ENCODE assay signal across 8 cellular contexts in the genomic region with DNA sequence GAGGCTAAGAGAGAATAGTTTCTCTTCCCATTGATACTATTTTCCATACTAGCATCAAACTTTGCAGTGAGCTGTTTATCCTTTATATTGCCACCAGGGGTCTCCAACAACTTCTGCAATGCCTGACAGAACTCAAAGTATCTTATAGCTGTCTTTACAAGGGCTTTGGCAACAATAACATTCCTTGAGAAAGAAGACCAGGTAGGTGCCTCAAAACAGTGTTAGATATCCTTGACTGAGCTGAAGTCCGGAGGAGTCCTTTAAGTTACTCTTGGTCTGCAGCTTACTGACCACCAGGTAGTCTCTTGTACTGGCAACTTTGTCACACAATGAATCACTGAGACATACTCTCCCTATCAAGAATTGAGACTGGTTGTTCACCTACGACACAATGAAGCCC. TPM values are rescaled to one million over a fixed set of nuclear protein-coding genes. Genes with fewer than 3 reads are reported as not detected.
DNase-seq lines count a peak whose midpoint lies in the region; ATAC-seq and TF ChIP-seq lines count a peak whose summit lies in the region.

No MANE protein-coding gene starts in this region.

- TF ChIP-seq POLR2A in tibial nerve (IDR thresholded peaks at IDR 0.05) = no peak

- H3K4me1 ChIP-seq in tibial nerve = no peaks in the 10 kb centered on the region

- peak; percentile 74 for ATAC-seq in GM18508 (IDR thresholded peaks at IDR 0.05; ENCODE audit: insufficient read depth, unreplicated experiment)
- peak; percentile 94 for ATAC-seq in HG02885 (IDR thresholded peaks at IDR 0.05; ENCODE audit: poor library complexity, unreplicated experiment)

- no peaks in the 10 kb centered on the region for H3K27me3 ChIP-seq in tibial nerve

- peak; percentile 63 for DNase-seq in COLO829 (ENCODE audit: low spot score)
- peak; percentile 24 for DNase-seq in NCI-H345 (lab: John Stamatoyannopoulos, UW)
- peak; percentile 63 for DNase-seq in amniotic epithelial cell (ENCODE audit: low read depth)
- peak; percentile 37 for DNase-seq in iPS-NIHi11 (ENCODE audit: low spot score)
- DNase-seq in tibial nerve (ENCODE audit: low spot score in 2 of 2) = peak in 1 of 2 donors; percentile 25
- no peak for DNase-seq in ureter (ENCODE audit: low spot score)

- 69 to 70% methylated on average over 2 of the region's 2 CpGs for WGBS in tibial nerve, 2 donors

- no peaks in the 10 kb centered on the region for H3K36me3 ChIP-seq in tibial nerve

- peak; percentile 54 to 79 (median 60) for TF ChIP-seq CTCF in tibial nerve (IDR thresholded peaks at IDR 0.05)

- TF ChIP-seq EP300 in tibial nerve (IDR thresholded peaks at IDR 0.05) = no peak

- H3K9me3 ChIP-seq in tibial nerve = peaks cover 0 to 9% (median 4%) of the 10 kb centered on the region in 4 donors

- no peak overlapping the region for H3K27ac ChIP-seq in tibial nerve

- no peak overlapping the region for H3K4me3 ChIP-seq in tibial nerve

RNA-seq across cellular contexts. Expression of a gene that starts 30.0 kb away (rescaled TPM):
- total RNA-seq in tibial nerve (10 to 100 TPM; 18.6 to 28.3 (median 24.2) TPM), ureter (74.3 TPM)
